ENCODE assay signal across 10 cellular contexts in the genomic region with DNA sequence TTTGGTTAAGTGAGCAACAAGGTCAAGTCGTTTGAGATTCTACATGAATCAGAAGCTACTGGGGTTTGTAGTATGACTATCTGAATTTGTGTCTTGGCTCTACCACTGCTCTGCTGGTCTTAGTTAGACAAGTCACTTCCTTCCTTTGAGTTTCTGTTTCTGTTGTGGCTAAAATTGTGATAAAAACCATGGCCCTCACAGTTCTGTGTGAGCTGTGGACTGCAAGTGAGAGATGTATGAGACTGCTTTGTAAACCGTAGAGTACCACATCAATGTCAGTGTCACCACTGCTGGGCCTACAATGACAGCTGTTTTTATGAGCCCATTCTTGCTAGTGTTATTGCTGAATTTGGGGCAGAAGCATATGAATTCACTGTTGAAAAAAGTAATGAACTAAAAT. TPM values are rescaled to one million over a fixed set of nuclear protein-coding genes. Genes with fewer than 3 reads are reported as not detected.
DNase-seq lines count a peak whose midpoint lies in the region; ATAC-seq and TF ChIP-seq lines count a peak whose summit lies in the region.
"Had no signal": no experiment of that assay in that cellular context is flagged by ENCODE, and none has a peak within 500 bp of the region (broad histone marks: within the 10 kb centered on the region; RNA-seq: fewer than 3 reads in every experiment).

No MANE protein-coding gene starts in this region.

- ATAC-seq in HG02571 (IDR thresholded peaks at IDR 0.05; ENCODE audit: unreplicated experiment): peak; percentile 95
- peak; percentile 98 for ATAC-seq in HG03558 (IDR thresholded peaks at IDR 0.05; ENCODE audit: extremely low read depth, unreplicated experiment)
- ATAC-seq in natural killer cell: peak; percentile 89 to 96 (median 95)

- DNase-seq in NOMO-1 treated with DMSO at 0.1 percent for 48 hours (lab: John Stamatoyannopoulos, UW; ENCODE audit: unreplicated experiment) (peak; percentile 24), NOMO-1 treated with dmso at 0.1 percent for 144 hours (lab: John Stamatoyannopoulos, UW; ENCODE audit: unreplicated experiment) (no peak), natural killer cell (peak; percentile 41), NCI-H82 treated with DMSO at 0.1 percent for 48 hours (lab: John Stamatoyannopoulos, UW; ENCODE audit: unreplicated experiment) (no peak), EL (no peak), MCF 10A (ENCODE audit: unreplicated experiment) (no peak)
- DNase-seq: NCI-H2029, T-helper 9 cell had no signal

- H3K4me3 Mint-ChIP-seq in natural killer cell (peak overlapping the region; percentile 36), MCF 10A (ENCODE audit: unreplicated experiment) (no peak overlapping the region)

- H3K4me1 Mint-ChIP-seq in natural killer cell (peaks cover 32 to 37% of the 10 kb centered on the region in 2 donors), MCF 10A (ENCODE audit: insufficient read depth, unreplicated experiment) (no peaks in the 10 kb centered on the region)

- H3K27ac Mint-ChIP-seq in natural killer cell: peak overlapping the region; percentile 84 to 90
- H3K27ac Mint-ChIP-seq in MCF 10A (ENCODE audit: low read depth, unreplicated experiment): no peak overlapping the region

- H3K9me3 Mint-ChIP-seq in natural killer cell (no peaks in the 10 kb centered on the region), MCF 10A (ENCODE audit: unreplicated experiment) (no peaks in the 10 kb centered on the region)

- H3K27me3 Mint-ChIP-seq in natural killer cell (ENCODE audit: low read depth in 2 of 2) (no peaks in the 10 kb centered on the region), MCF 10A (ENCODE audit: insufficient read depth, unreplicated experiment) (no peaks in the 10 kb centered on the region)

- CTCF ChIA-PET in MCF 10A (lab: Yijun Ruan, JAX): no interaction called here

- POLR2A ChIA-PET in MCF 10A (lab: Yijun Ruan, JAX): no interaction called here

- TF ChIP-seq CTCF in natural killer cell (IDR thresholded peaks at IDR 0.05): no peak
- no peak for TF ChIP-seq CTCF in MCF 10A (IDR thresholded peaks at IDR 0.05; ENCODE audit: unreplicated experiment)

- no peaks in the 10 kb centered on the region for H3K36me3 Mint-ChIP-seq in natural killer cell
- no peaks in the 10 kb centered on the region for H3K36me3 Mint-ChIP-seq in MCF 10A (ENCODE audit: insufficient read depth, unreplicated experiment)

- BruUV-seq in MCF 10A (replicated peaks; lab: Mats Ljungman, UMichigan): no TSS peak

- intact Hi-C loops in natural killer cell (cut with micrococcal nuclease) (loop anchor here (2.0 kb wide), 1 partner anchor 774 kb away; no protein-coding TSS in a partner anchor), MCF 10A (cut with micrococcal nuclease) (no loop called here)

RNA-seq across cellular contexts. Expression of a gene that starts 32.7 kb away (rescaled TPM):
- total RNA-seq in natural killer cell: not detected
- not detected in 2 replicates for total RNA-seq in MCF 10A (2022)

Comparison
In these comparisons a context has a peak if more than half of its experiments do, and no peak if none do; other contexts are left out.
1. DNase-seq: peak in NOMO-1 treated with DMSO at 0.1 percent for 48 hours (single experiment) and natural killer cell (single experiment); none in NOMO-1 treated with dmso at 0.1 percent for 144 hours (single experiment), NCI-H82 treated with DMSO at 0.1 percent for 48 hours (single experiment), EL (single experiment) and MCF 10A (single experiment).
2. Peak in every context shown above with its lines, with median percentiles within 50 percentile points of each other: ATAC-seq.